In the genomic region with DNA sequence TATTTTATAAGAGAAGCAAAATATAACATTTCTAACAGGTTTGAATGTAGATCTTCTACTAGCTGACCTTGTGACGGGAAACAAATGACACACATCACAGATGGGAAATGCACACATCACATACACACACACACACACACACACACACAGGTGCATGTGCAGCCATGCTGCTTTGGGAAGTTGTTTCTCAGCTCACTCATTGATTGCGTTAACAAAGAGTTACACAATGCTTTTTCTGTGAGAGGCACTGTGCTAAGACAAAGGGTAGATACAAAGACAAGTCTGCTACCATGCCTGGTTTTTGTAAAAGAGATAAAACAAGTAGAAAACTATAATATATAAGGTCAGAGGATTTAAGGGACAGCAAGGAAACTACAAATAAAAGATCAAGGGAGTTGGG, we compare ENCODE assay signal across 32 cellular contexts. TPM values are rescaled to one million over a fixed set of nuclear protein-coding genes. Genes with fewer than 3 reads are reported as not detected.
"Had no signal": no experiment of that assay in that cellular context is flagged by ENCODE, and none has a peak within 500 bp of the region (broad histone marks: within the 10 kb centered on the region; RNA-seq: fewer than 3 reads in every experiment).

No MANE protein-coding gene starts in this region.

- H3K4me1 Mint-ChIP-seq: activated CD4-positive, alpha-beta T cell treated with anti-CD3 and anti-CD28 coated beads, Interleukin-2, amount 10 ng/mL, durations not matched to agents 24 days and 14 days; activated naive CD8-positive, alpha-beta T cell treated with anti-CD3 and anti-CD28 coated beads for 36 hours; activated T-helper 17 cell treated with anti-CD3 and anti-CD28 coated beads, Interleukin-2, amount 50 U/mL, for 72 hours had no signal

- H3K4me1 ChIP-seq: SJCRH30 had no signal

- DNase-seq: activated CD4-positive, alpha-beta T cell treated with anti-CD3 and anti-CD28 coated beads, Interleukin-2, amount 10 ng/mL, durations not matched to agents 24 days and 14 days; activated CD4-positive, alpha-beta T cell treated with anti-CD3 and anti-CD28 coated beads, Interleukin-2, amount 50 U/mL, for 4 hours; activated CD8-positive, alpha-beta T cell treated with anti-CD3 and anti-CD28 coated beads for 36 hours; activated effector memory CD4-positive, alpha-beta T cell treated with anti-CD3 and anti-CD28 coated beads, Interleukin-2, amount 50 U/mL, for 16 hours; activated naive CD4-positive, alpha-beta T cell; activated naive CD4-positive, alpha-beta T cell treated with anti-CD3 and anti-CD28 coated beads, Interleukin-2, amount 50 U/mL, for 16 hours; activated naive CD8-positive, alpha-beta T cell treated with anti-CD3 and anti-CD28 coated beads for 36 hours; activated T-cell treated with anti-CD3 and anti-CD28 coated beads, Interleukin-2, amount 50 U/mL, for 1 hour; activated T-cell treated with anti-CD3 and anti-CD28 coated beads, Interleukin-2, amount 50 U/mL, for 72 hours; amniotic stem cell; aorta; brain microvascular endothelial cell; central memory CD4-positive, alpha-beta T cell; NCI-H1105; NCI-H1417 treated with DMSO at 0.1 percent for 48 hours; NCI-H1694; NCI-H1930; NCI-H2081 treated with DMSO at 0.1 percent for 48 hours; NCI-H345; NCI-H524 treated with DMSO at 0.1 percent for 48 hours; SHP77; SJCRH30; T1000; WERI-Rb-1 had no signal

- H3K27ac ChIP-seq: brain microvascular endothelial cell, SJCRH30, SK-N-MC, WERI-Rb-1 had no signal

- H3K27me3 ChIP-seq: brain microvascular endothelial cell, SJCRH30 had no signal

- H3K9me3 Mint-ChIP-seq: activated CD4-positive, alpha-beta T cell treated with anti-CD3 and anti-CD28 coated beads, Interleukin-2, amount 10 ng/mL, durations not matched to agents 24 days and 14 days; activated CD8-positive, alpha-beta T cell treated with anti-CD3 and anti-CD28 coated beads for 36 hours; activated naive CD8-positive, alpha-beta T cell treated with anti-CD3 and anti-CD28 coated beads for 36 hours; activated T-cell treated with anti-CD3 and anti-CD28 coated beads, Interleukin-2, amount 50 U/mL, for 72 hours; activated T-helper 17 cell treated with anti-CD3 and anti-CD28 coated beads, Interleukin-2, amount 50 U/mL, for 72 hours had no signal

- H3K36me3 ChIP-seq: brain microvascular endothelial cell, SJCRH30, WERI-Rb-1 had no signal

- H3K36me3 Mint-ChIP-seq: activated naive CD8-positive, alpha-beta T cell treated with anti-CD3 and anti-CD28 coated beads for 36 hours had no signal

- H3K27me3 Mint-ChIP-seq: activated naive CD8-positive, alpha-beta T cell treated with anti-CD3 and anti-CD28 coated beads for 36 hours had no signal

- H3K4me3 Mint-ChIP-seq: activated CD4-positive, alpha-beta T cell treated with anti-CD3 and anti-CD28 coated beads, Interleukin-2, amount 10 ng/mL, durations not matched to agents 24 days and 14 days; activated CD8-positive, alpha-beta T cell treated with anti-CD3 and anti-CD28 coated beads for 36 hours; activated naive CD8-positive, alpha-beta T cell treated with anti-CD3 and anti-CD28 coated beads for 36 hours; activated T-cell treated with anti-CD3 and anti-CD28 coated beads, Interleukin-2, amount 50 U/mL, for 72 hours; activated T-helper 17 cell treated with anti-CD3 and anti-CD28 coated beads, Interleukin-2, amount 50 U/mL, for 72 hours had no signal

- ATAC-seq: activated CD8-positive, alpha-beta T cell treated with anti-CD3 and anti-CD28 coated beads for 36 hours; activated T-cell treated with anti-CD3 and anti-CD28 coated beads, Interleukin-2, amount 50 U/mL, for 72 hours; activated T-helper 17 cell treated with anti-CD3 and anti-CD28 coated beads, Interleukin-2, amount 50 U/mL, for 72 hours; Panc1 had no signal

- H3K9me3 ChIP-seq: SJCRH30 had no signal

- H3K4me3 ChIP-seq: SJCRH30, SK-N-MC had no signal

- H3K27ac Mint-ChIP-seq: activated CD4-positive, alpha-beta T cell treated with anti-CD3 and anti-CD28 coated beads, Interleukin-2, amount 10 ng/mL, durations not matched to agents 24 days and 14 days; activated CD8-positive, alpha-beta T cell treated with anti-CD3 and anti-CD28 coated beads for 36 hours; activated naive CD8-positive, alpha-beta T cell treated with anti-CD3 and anti-CD28 coated beads for 36 hours; activated T-cell treated with anti-CD3 and anti-CD28 coated beads, Interleukin-2, amount 50 U/mL, for 72 hours; activated T-helper 17 cell treated with anti-CD3 and anti-CD28 coated beads, Interleukin-2, amount 50 U/mL, for 72 hours had no signal

RNA-seq across cellular contexts. Expression of a gene that starts 1.3 kb away (rescaled TPM):
- total RNA-seq: activated CD4-positive, alpha-beta T cell treated with anti-CD3 and anti-CD28 coated beads, Interleukin-2, amount 10 ng/mL, durations not matched to agents 24 days and 14 days; activated CD8-positive, alpha-beta memory T cell treated with anti-CD3 and anti-CD28 coated beads for 36 hours; activated CD8-positive, alpha-beta T cell treated with anti-CD3 and anti-CD28 coated beads for 36 hours; activated naive CD8-positive, alpha-beta T cell treated with anti-CD3 and anti-CD28 coated beads for 36 hours; activated T-cell treated with anti-CD3 and anti-CD28 coated beads, Interleukin-2, amount 50 U/mL, for 72 hours; activated T-helper 17 cell treated with anti-CD3 and anti-CD28 coated beads, Interleukin-2, amount 50 U/mL, for 72 hours; aorta; NCI-H460; RPMI7951; SJCRH30; T-helper 1 cell treated with Interleukin-12 subunit alpha and Interleukin-12 subunit beta and Interleukin-4 antibody, amounts not matched to agents 30 ng/mL and 1 ng/mL, for 36 hours; T-helper 2 cell treated with Interferon-gamma antibody and Interleukin-4, amounts not matched to agents 100 ng/mL and 5 ng/mL, for 36 hours had no signal
